ENCODE assay signal across 9 cellular contexts in the genomic region with DNA sequence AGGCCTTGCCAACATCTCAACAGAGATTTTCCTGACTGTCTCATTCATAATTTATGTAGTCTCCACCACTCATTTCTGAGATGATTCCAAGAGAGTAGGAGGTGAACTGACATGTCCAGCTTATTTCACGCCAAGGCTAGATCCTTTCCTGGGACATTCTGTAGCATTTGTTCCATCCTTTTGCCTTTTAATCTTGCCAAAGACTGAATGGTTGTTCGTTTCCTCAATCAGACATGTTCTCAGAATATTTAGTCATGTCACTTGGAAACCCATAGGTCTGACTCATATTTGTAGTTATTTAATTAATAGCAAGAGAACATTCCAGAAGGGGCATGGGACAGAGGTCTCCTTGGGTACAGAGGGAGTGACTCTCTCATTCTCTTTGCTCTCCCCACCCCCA.
A peak's percentile ranks its signal among the peaks of the same experiment; 100 is the strongest.
DNase-seq lines count a peak whose midpoint lies in the region; ATAC-seq and TF ChIP-seq lines count a peak whose summit lies in the region.
"Had no signal": no experiment of that assay in that cellular context is flagged by ENCODE, and none has a peak within 500 bp of the region (broad histone marks: within the 10 kb centered on the region; RNA-seq: fewer than 3 reads in every experiment).

No MANE protein-coding gene starts in this region.

- peak overlapping the region; percentile 54 for H3K27ac Mint-ChIP-seq in HFFc6
- H3K27ac Mint-ChIP-seq in chondrocyte (ENCODE audit: unreplicated experiment) = peak overlapping the region; percentile 84

- H3K36me3 Mint-ChIP-seq in HFFc6 (ENCODE audit: low read depth) = 0 out of 2 replicates have a peak, but pooled peaks cover 9% of the 10 kb centered on the region
- H3K36me3 Mint-ChIP-seq in chondrocyte (ENCODE audit: low read depth) = peaks cover 3% of the 10 kb centered on the region

- TF ChIP-seq CTCF in HFFc6 (IDR thresholded peaks at IDR 0.05) (no peak), chondrocyte (IDR thresholded peaks at IDR 0.05) (no peak)

- no peaks in the 10 kb centered on the region for H3K9me3 Mint-ChIP-seq in HFFc6
- no peaks in the 10 kb centered on the region for H3K9me3 Mint-ChIP-seq in chondrocyte (ENCODE audit: low read depth)

- H3K4me1 Mint-ChIP-seq in HFFc6 (ENCODE audit: low read depth) (peaks cover 22% of the 10 kb centered on the region), chondrocyte (ENCODE audit: low read depth) (peaks cover 18% of the 10 kb centered on the region)

- H3K4me3 Mint-ChIP-seq in HFFc6 = no peak overlapping the region
- H3K4me3 Mint-ChIP-seq in chondrocyte (ENCODE audit: unreplicated experiment) = no peak overlapping the region

- no peak for DNase-seq in HFFc6
- DNase-seq in chondrocyte (ENCODE audit: low spot score) = no peak
- peak; percentile 15 for DNase-seq in inferior parietal cortex (ENCODE audit: extremely low spot score)
- DNase-seq in superior temporal gyrus (ENCODE audit: extremely low spot score) = peak; percentile 27
- no peak for DNase-seq in NCI-H345 (lab: John Stamatoyannopoulos, UW)
- DNase-seq in cerebellar nuclear complex (lab: John Stamatoyannopoulos, UW) = no peak
- no peak for DNase-seq in cerebellum (ENCODE audit: low spot score)
- DNase-seq: gastrocnemius medialis had no signal

- no peak for ATAC-seq in HG02571 (IDR thresholded peaks at IDR 0.05; ENCODE audit: unreplicated experiment)

- H3K27me3 Mint-ChIP-seq in HFFc6 (ENCODE audit: insufficient read depth) (no peaks in the 10 kb centered on the region; the same call in none of the 2 replicates), chondrocyte (ENCODE audit: low read depth) (no peaks in the 10 kb centered on the region)

Comparison
In these comparisons a context has a peak if more than half of its experiments do, and no peak if none do; other contexts are left out.
1. DNase-seq: peak in inferior parietal cortex (single experiment) and superior temporal gyrus (single experiment); none in HFFc6 (single experiment), chondrocyte (single experiment), NCI-H345 (single experiment), cerebellar nuclear complex (0 of 2) and cerebellum (single experiment).